In genomic region chr10:17387861-17388503, GRCh38 we compare ENCODE assay signal across 11 cellular contexts.
DNase-seq lines count a peak whose midpoint lies in the region; ATAC-seq lines count a peak whose summit lies in the region.
"Had no signal": no experiment of that assay in that cellular context is flagged by ENCODE, and none has a peak within 500 bp of the region (broad histone marks: within the 10 kb centered on the region; RNA-seq: fewer than 3 reads in every experiment).

No MANE protein-coding gene starts in this region.

- H3K27me3 Mint-ChIP-seq in activated naive CD8-positive, alpha-beta T cell treated with anti-CD3 and anti-CD28 coated beads, Interleukin-2, amount 50 U/mL, for 24 hours, result no peaks in the 10 kb centered on the region

- H3K27ac ChIP-seq in SJCRH30, result no peak overlapping the region; the same call in none of the 2 replicates
- H3K27ac ChIP-seq: lower lobe of right lung had no signal

- H3K4me3 Mint-ChIP-seq in activated naive CD8-positive, alpha-beta T cell treated with anti-CD3 and anti-CD28 coated beads, Interleukin-2, amount 50 U/mL, for 24 hours, result no peak overlapping the region
- H3K4me3 Mint-ChIP-seq: activated CD4-positive, alpha-beta T cell treated with anti-CD3 and anti-CD28 coated beads, Interleukin-2, amount 10 ng/mL, durations not matched to agents 24 days and 14 days had no signal

- H3K4me1 Mint-ChIP-seq in activated naive CD8-positive, alpha-beta T cell treated with anti-CD3 and anti-CD28 coated beads, Interleukin-2, amount 50 U/mL, for 24 hours, result no peaks in the 10 kb centered on the region
- H3K4me1 Mint-ChIP-seq: activated CD4-positive, alpha-beta T cell treated with anti-CD3 and anti-CD28 coated beads, Interleukin-2, amount 10 ng/mL, durations not matched to agents 24 days and 14 days had no signal

- DNase-seq in COR-L47 (lab: John Stamatoyannopoulos, UW) (peak; percentile 69), NCI-H1105 (lab: John Stamatoyannopoulos, UW) (peak; percentile 37), SJCRH30 (peak; percentile 42 to 77), iPS-NIHi11 (ENCODE audit: low spot score) (peak; percentile 31), NOMO-1 treated with DMSO at 0.1 percent for 48 hours (lab: John Stamatoyannopoulos, UW; ENCODE audit: unreplicated experiment) (no peak)
- DNase-seq in activated naive CD8-positive, alpha-beta T cell treated with anti-CD3 and anti-CD28 coated beads, Interleukin-2, amount 50 U/mL, for 24 hours, result no peak
- DNase-seq in activated CD4-positive, alpha-beta T cell treated with anti-CD3 and anti-CD28 coated beads for 48 hours, result no peak
- DNase-seq: activated CD4-positive, alpha-beta T cell treated with anti-CD3 and anti-CD28 coated beads, Interleukin-2, amount 10 ng/mL, durations not matched to agents 24 days and 14 days; BE2C; lower lobe of right lung had no signal

- no peaks in the 10 kb centered on the region for H3K4me1 ChIP-seq in SJCRH30
- H3K4me1 ChIP-seq: BE2C had no signal

- H3K27ac Mint-ChIP-seq in activated naive CD8-positive, alpha-beta T cell treated with anti-CD3 and anti-CD28 coated beads, Interleukin-2, amount 50 U/mL, for 24 hours, result no peak overlapping the region
- H3K27ac Mint-ChIP-seq: activated CD4-positive, alpha-beta T cell treated with anti-CD3 and anti-CD28 coated beads, Interleukin-2, amount 10 ng/mL, durations not matched to agents 24 days and 14 days had no signal

- H3K36me3 Mint-ChIP-seq in activated naive CD8-positive, alpha-beta T cell treated with anti-CD3 and anti-CD28 coated beads, Interleukin-2, amount 50 U/mL, for 24 hours (ENCODE audit: low read depth), result no peaks in the 10 kb centered on the region

- no peaks in the 10 kb centered on the region for H3K36me3 ChIP-seq in SJCRH30
- H3K36me3 ChIP-seq: BE2C, lower lobe of right lung had no signal

- H3K9me3 ChIP-seq in SJCRH30 (replicated peaks), result no peaks in the 10 kb centered on the region
- H3K9me3 ChIP-seq: BE2C, lower lobe of right lung had no signal

- ATAC-seq in HG03457 (IDR thresholded peaks at IDR 0.05; ENCODE audit: unreplicated experiment), result no peak
- no peak for ATAC-seq in activated naive CD8-positive, alpha-beta T cell treated with anti-CD3 and anti-CD28 coated beads, Interleukin-2, amount 50 U/mL, for 24 hours
- ATAC-seq: lower lobe of right lung had no signal

- peak overlapping the region; percentile 22 for H3K4me3 ChIP-seq in SJCRH30
- H3K4me3 ChIP-seq: lower lobe of right lung had no signal

- no peaks in the 10 kb centered on the region for H3K9me3 Mint-ChIP-seq in activated naive CD8-positive, alpha-beta T cell treated with anti-CD3 and anti-CD28 coated beads, Interleukin-2, amount 50 U/mL, for 24 hours
- H3K9me3 Mint-ChIP-seq: activated CD4-positive, alpha-beta T cell treated with anti-CD3 and anti-CD28 coated beads, Interleukin-2, amount 10 ng/mL, durations not matched to agents 24 days and 14 days had no signal

- H3K27me3 ChIP-seq in SJCRH30, result no peaks in the 10 kb centered on the region
- H3K27me3 ChIP-seq: BE2C had no signal

Comparison
In these comparisons a context has a peak if more than half of its experiments do, and no peak if none do; other contexts are left out.
1. DNase-seq: peak in COR-L47 (single experiment), NCI-H1105 (single experiment), SJCRH30 (2 of 2) and iPS-NIHi11 (single experiment); none in activated naive CD8-positive, alpha-beta T cell treated with anti-CD3 and anti-CD28 coated beads, Interleukin-2, amount 50 U/mL, for 24 hours (single experiment), NOMO-1 treated with DMSO at 0.1 percent for 48 hours (single experiment) and activated CD4-positive, alpha-beta T cell treated with anti-CD3 and anti-CD28 coated beads for 48 hours (single experiment).